Comparison of ENCODE assay signal across 21 cellular contexts in genomic region chr20:5893052-5893451, GRCh38. TPM values are rescaled to one million over a fixed set of nuclear protein-coding genes. Genes with fewer than 3 reads are reported as not detected.
"Had no signal": no experiment of that assay in that cellular context is flagged by ENCODE, and none has a peak within 500 bp of the region (broad histone marks: within the 10 kb centered on the region; RNA-seq: fewer than 3 reads in every experiment).

No MANE protein-coding gene starts in this region.

- ATAC-seq: SK-N-SH treated with all-trans-retinoic acid at 6 μM for 48 hours had no signal

- DNase-seq: KBM-7, MG63, NCI-H1092, NCI-H1105 treated with DMSO at 0.1 percent for 48 hours, NCI-H1417 treated with DMSO at 0.1 percent for 48 hours, NCI-H146, NCI-H1694 treated with DMSO at 0.1 percent for 48 hours, NCI-H1930, NCI-H2081, NCI-H2107, NCI-H2227 treated with DMSO at 0.1 percent for 48 hours, NCI-H446, NCI-H510A, NCI-H524 treated with DMSO at 0.1 percent for 48 hours, NCI-H69, NCI-H774, RPMI8226, SHP77 treated with DMSO at 0.1 percent for 48 hours, SJCRH30 had no signal

- H3K4me3 ChIP-seq: MG63, SJCRH30 had no signal

RNA-seq across cellular contexts. Expression of gene CHGB, which starts 18.3 kb away (rescaled TPM):
- total RNA-seq: HT-29, SJCRH30 had no signal
